ENCODE assay signal across 1 cellular context in the genomic region with DNA sequence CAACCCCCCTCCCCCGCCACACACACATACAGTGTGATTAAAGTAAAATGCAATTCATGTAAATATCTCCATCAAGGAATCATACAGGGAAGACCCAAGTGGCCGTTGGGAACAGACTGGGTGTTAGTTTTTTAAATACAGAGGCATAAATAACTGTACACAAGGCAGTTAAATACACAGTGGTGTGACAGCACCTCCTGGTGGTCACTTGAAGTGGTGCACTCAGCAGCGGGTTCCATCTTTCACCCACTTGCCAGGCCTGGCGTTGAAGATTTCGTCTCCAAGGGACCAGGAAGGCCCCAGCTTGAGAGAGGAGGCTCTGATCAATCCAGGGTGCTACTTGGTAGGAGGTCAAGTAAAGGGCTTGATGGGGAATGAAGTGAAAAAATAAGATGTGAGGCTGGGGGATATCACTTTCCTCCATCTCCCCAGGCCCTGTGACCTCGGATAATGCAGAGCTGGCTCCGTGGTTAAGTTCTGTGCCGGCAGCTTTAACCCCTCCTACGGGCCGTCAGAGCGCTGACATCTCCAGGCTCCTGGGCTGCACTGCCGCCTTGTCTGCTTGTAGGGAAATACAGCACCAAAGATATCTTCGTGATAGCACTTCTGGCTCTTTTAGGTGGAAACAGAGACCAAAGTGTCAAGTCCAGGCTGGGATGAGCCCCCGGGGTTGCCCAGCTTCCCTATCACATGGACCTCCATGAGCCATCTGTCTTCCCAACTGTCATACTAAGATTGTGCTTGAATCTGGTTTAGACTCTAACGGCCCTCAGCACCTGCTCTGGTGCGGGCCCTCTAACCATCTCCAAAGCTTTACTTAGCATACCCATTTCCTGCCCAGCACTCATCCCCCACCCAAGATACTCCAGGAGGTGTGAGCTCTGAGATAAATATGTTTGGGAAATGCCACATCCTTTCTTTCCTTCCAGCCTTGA.
TF ChIP-seq lines count a peak whose summit lies in the region.

No MANE protein-coding gene starts in this region.

TF ChIP-seq in SK-N-SH treated with all-trans-retinoic acid at 6 μM for 48 hours, 23 proteins besides CTCF, POLR2A, EP300 and RAD21 (continued from another document):
- TF ChIP-seq, protein P1, sequence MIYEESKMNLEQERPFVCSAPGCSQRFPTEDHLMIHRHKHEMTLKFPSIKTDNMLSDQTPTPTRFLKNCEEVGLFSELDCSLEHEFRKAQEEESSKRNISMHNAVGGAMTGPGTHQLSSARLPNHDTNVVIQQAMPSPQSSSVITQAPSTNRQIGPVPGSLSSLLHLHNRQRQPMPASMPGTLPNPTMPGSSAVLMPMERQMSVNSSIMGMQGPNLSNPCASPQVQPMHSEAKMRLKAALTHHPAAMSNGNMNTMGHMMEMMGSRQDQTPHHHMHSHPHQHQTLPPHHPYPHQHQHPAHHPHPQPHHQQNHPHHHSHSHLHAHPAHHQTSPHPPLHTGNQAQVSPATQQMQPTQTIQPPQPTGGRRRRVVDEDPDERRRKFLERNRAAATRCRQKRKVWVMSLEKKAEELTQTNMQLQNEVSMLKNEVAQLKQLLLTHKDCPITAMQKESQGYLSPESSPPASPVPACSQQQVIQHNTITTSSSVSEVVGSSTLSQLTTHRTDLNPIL (CRISPR knock-in tag; IDR thresholded peaks at IDR 0.05; ENCODE audit: low read depth) = no peak
- TF ChIP-seq, protein P2, sequence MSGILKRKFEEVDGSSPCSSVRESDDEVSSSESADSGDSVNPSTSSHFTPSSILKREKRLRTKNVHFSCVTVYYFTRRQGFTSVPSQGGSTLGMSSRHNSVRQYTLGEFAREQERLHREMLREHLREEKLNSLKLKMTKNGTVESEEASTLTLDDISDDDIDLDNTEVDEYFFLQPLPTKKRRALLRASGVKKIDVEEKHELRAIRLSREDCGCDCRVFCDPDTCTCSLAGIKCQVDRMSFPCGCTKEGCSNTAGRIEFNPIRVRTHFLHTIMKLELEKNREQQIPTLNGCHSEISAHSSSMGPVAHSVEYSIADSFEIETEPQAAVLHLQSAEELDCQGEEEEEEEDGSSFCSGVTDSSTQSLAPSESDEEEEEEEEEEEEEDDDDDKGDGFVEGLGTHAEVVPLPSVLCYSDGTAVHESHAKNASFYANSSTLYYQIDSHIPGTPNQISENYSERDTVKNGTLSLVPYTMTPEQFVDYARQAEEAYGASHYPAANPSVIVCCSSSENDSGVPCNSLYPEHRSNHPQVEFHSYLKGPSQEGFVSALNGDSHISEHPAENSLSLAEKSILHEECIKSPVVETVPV (CRISPR knock-in tag; IDR thresholded peaks at IDR 0.05) = no peak
- TF ChIP-seq ZFP30 (CRISPR knock-in tag; IDR thresholded peaks at IDR 0.05) = no peak
- TF ChIP-seq ZNF70 (CRISPR knock-in tag; IDR thresholded peaks at IDR 0.05) = no peak
- no peak for TF ChIP-seq PPARA (CRISPR knock-in tag; IDR thresholded peaks at IDR 0.05; ENCODE audit: borderline replicate concordance)
TF ChIP-seq in SK-N-SH treated with all-trans-retinoic acid at 6 μM for 48 hours: peak in this region for 0.
